ENCODE assay signal across 20 cellular contexts in the genomic region with DNA sequence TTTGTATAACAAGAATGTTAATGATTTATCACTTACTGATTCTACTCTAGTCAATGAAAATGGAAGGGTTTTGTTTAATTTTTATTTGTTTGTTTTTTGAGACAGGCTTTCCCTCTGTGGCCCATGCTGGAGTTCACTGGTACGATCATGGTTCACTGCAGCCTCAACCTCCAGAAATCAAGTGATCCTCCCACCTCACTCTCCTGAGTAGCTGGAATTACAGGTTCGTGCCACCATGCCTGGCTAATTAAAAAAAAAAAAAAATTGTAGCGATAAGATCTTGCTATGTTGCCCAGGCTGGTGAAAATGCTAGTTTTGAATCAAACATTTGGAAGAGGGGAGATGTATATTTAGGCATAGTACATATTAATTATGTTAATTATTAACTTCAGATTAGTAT.
DNase-seq lines count a peak whose midpoint lies in the region; ATAC-seq, FAIRE-seq and TF ChIP-seq lines count a peak whose summit lies in the region.
"Had no signal": no experiment of that assay in that cellular context is flagged by ENCODE, and none has a peak within 500 bp of the region (broad histone marks: within the 10 kb centered on the region; RNA-seq: fewer than 3 reads in every experiment).

No MANE protein-coding gene starts in this region.

- TF ChIP-seq POLR2A in right lobe of liver (IDR thresholded peaks at IDR 0.05) = no peak
- TF ChIP-seq POLR2A in HepG2 (IDR thresholded peaks at IDR 0.05; ENCODE audit: insufficient read depth in 1 of 2, low read depth in 2 of 2, low read length in 2 of 2) = no peak

- TF ChIP-seq EP300 in HepG2 (IDR thresholded peaks at IDR 0.05; ENCODE audit: low read depth in 2 of 2, low read length in 2 of 2) (no peak), HepG2 (CRISPR knock-in tag; IDR thresholded peaks at IDR 0.05; ENCODE audit: borderline replicate concordance) (no peak)

- DNase-seq in right lobe of liver (no peak), HepG2 (ENCODE audit: low spot score) (no peak), endothelial cell (ENCODE audit: low spot score) (no peak), NCI-H1694 (lab: John Stamatoyannopoulos, UW) (no peak), PC-3 (no peak), cortex of kidney (lab: John Stamatoyannopoulos, UW) (no peak)
- DNase-seq: CD8-positive, alpha-beta T cell; DMS 273 treated with DMSO at 0.1 percent for 48 hours; DMS79; GDM1; GOT3; H7; HFFc6; IMR-90 had no signal

- peak overlapping the region; percentile 1 for H3K27ac Mint-ChIP-seq in endothelial cell (ENCODE audit: unreplicated experiment)
- H3K27ac Mint-ChIP-seq in nephron = peak overlapping the region; percentile 76 to 94 (median 86)
- H3K27ac Mint-ChIP-seq: B cell; CD8-positive, alpha-beta T cell; HFFc6 had no signal

- no peak for TF ChIP-seq CTCF in right lobe of liver (IDR thresholded peaks at IDR 0.05)
- no peak for TF ChIP-seq CTCF in HepG2 (CRISPR knock-in tag; IDR thresholded peaks at IDR 0.05)
- TF ChIP-seq CTCF in endothelial cell (IDR thresholded peaks at IDR 0.05; ENCODE audit: unreplicated experiment) = no peak
- TF ChIP-seq CTCF in nephron (IDR thresholded peaks at IDR 0.05; ENCODE audit: unreplicated experiment in 3 of 3) = no peak
- TF ChIP-seq CTCF in PC-3 (conservative IDR thresholded peaks at IDR 0.05; ENCODE audit: low read depth, low read length) = no peak

- H3K4me2 ChIP-seq in HepG2 (ENCODE audit: low read depth, low read length) (no peak overlapping the region), PC-3 (ENCODE audit: low read length) (no peak overlapping the region)
- H3K4me2 ChIP-seq: BLaER1 treated with 17β-estradiol and CSF1 and Interleukin-3, amounts not matched to agents 10 nM and 100 nM had no signal

- peaks cover 0 to 5% (median 0%) of the 10 kb centered on the region in 4 donors for H3K4me1 ChIP-seq in right lobe of liver
- no peaks in the 10 kb centered on the region for H3K4me1 ChIP-seq in HepG2 (ENCODE audit: insufficient read depth, low read length)
- no peaks in the 10 kb centered on the region for H3K4me1 ChIP-seq in PC-3 (ENCODE audit: insufficient read depth, low read length)

- no peaks in the 10 kb centered on the region for H3K9me2 ChIP-seq in PC-3 (replicated peaks; ENCODE audit: low read length)

- intact Hi-C loops in right lobe of liver (cut with DNase I) (no loop called here), HepG2 (cut with micrococcal nuclease; ENCODE audit: unreplicated experiment) (loop anchor here (10.0 kb wide), 1 partner anchor 770 kb away; no protein-coding TSS in a partner anchor), PC-3 (cut with micrococcal nuclease) (no loop called here)

- H3K4me3 ChIP-seq in right lobe of liver = no peak overlapping the region
- no peak overlapping the region for H3K4me3 ChIP-seq in HepG2 (replicated peaks in 1 of 3; ENCODE audit: insufficient read depth in 1 of 3, low read depth in 2 of 3, low read length in 3 of 3)
- no peak overlapping the region for H3K4me3 ChIP-seq in PC-3 (ENCODE audit: low read length)
- H3K4me3 ChIP-seq: BLaER1 treated with 17β-estradiol and CSF1 and Interleukin-3, amounts not matched to agents 10 nM and 100 nM had no signal

- ATAC-seq in right lobe of liver (peak in 3 of 4 donors; percentile 31 to 50 (median 43)), HepG2 (no peak), PC-3 (no peak)
- ATAC-seq: CD8-positive, alpha-beta T cell; HCT116 had no signal

- CTCF ChIA-PET in HepG2 (lab: Yijun Ruan, JAX; ENCODE audit: low intra/inter-chr PET ratio, low total read pairs) (no interaction called here), PC-3 (lab: Charles Lee) (no interaction called here)

- BruUV-seq in HepG2 (replicated peaks; lab: Mats Ljungman, UMichigan) (no TSS peak), PC-3 (replicated peaks; lab: Mats Ljungman, UMichigan) (no TSS peak)

- H4K20me1 ChIP-seq in HepG2 (ENCODE audit: insufficient read depth, low read length) (no peaks in the 10 kb centered on the region), PC-3 (ENCODE audit: low read length) (no peaks in the 10 kb centered on the region)
- H4K20me1 ChIP-seq: BLaER1 treated with 17β-estradiol and CSF1 and Interleukin-3, amounts not matched to agents 10 nM and 100 nM had no signal

- no peaks in the 10 kb centered on the region for H3F3A ChIP-seq in PC-3 (ENCODE audit: low read length, unreplicated experiment)

- no peak overlapping the region for H3K27ac ChIP-seq in right lobe of liver
- no peak overlapping the region for H3K27ac ChIP-seq in HepG2 (ENCODE audit: extremely low read length, insufficient read depth, low read length)
- H3K27ac ChIP-seq in PC-3 (ENCODE audit: low read length) = no peak overlapping the region
- H3K27ac ChIP-seq: BLaER1 treated with 17β-estradiol and CSF1 and Interleukin-3, amounts not matched to agents 10 nM and 100 nM; HL-60 had no signal

- no peak for FAIRE-seq in HepG2 (lab: Jason Lieb, UNC)
- FAIRE-seq: GM12892 had no signal

- H3K36me3 ChIP-seq in right lobe of liver (no peaks in the 10 kb centered on the region), HepG2 (replicated peaks in 1 of 2; ENCODE audit: control insufficient read depth in 1 of 2, insufficient read depth in 2 of 2, low read length in 2 of 2) (no peaks in the 10 kb centered on the region), PC-3 (ENCODE audit: low read depth, low read length) (no peaks in the 10 kb centered on the region; the same call in 1 of the 2 replicates)
- H3K36me3 ChIP-seq: BLaER1 treated with 17β-estradiol and CSF1 and Interleukin-3, amounts not matched to agents 10 nM and 100 nM had no signal

- H3K27me3 Mint-ChIP-seq in endothelial cell (ENCODE audit: unreplicated experiment) = peaks cover 4% of the 10 kb centered on the region
- no peaks in the 10 kb centered on the region for H3K27me3 Mint-ChIP-seq in nephron (ENCODE audit: low read depth)
- H3K27me3 Mint-ChIP-seq: B cell had no signal

- no peak for TF ChIP-seq RAD21 in HepG2 (CRISPR knock-in tag; IDR thresholded peaks at IDR 0.05)

- no peak overlapping the region for H2AFZ ChIP-seq in HepG2 (ENCODE audit: low read length)
- H2AFZ ChIP-seq in PC-3 (ENCODE audit: low read length) = no peak overlapping the region

- H3K36me3 Mint-ChIP-seq in endothelial cell (ENCODE audit: low read depth, unreplicated experiment) (peaks cover 17% of the 10 kb centered on the region), nephron (ENCODE audit: low read depth) (peaks cover 37% of the 10 kb centered on the region)
- H3K36me3 Mint-ChIP-seq: CD8-positive, alpha-beta T cell had no signal

- H3K9me3 Mint-ChIP-seq in endothelial cell (ENCODE audit: unreplicated experiment) (no peaks in the 10 kb centered on the region), nephron (no peaks in the 10 kb centered on the region)
- H3K9me3 Mint-ChIP-seq: CD8-positive, alpha-beta T cell; HFFc6 had no signal

- H3K4me1 Mint-ChIP-seq in endothelial cell (ENCODE audit: unreplicated experiment) = peaks cover 29% of the 10 kb centered on the region
- H3K4me1 Mint-ChIP-seq in nephron = peaks cover 60% of the 10 kb centered on the region
- H3K4me1 Mint-ChIP-seq: B cell had no signal

- no peak overlapping the region for H3K9ac ChIP-seq in HepG2 (ENCODE audit: insufficient read depth, low read depth, low read length)
- H3K9ac ChIP-seq in PC-3 (ENCODE audit: low read length) = no peak overlapping the region
- H3K9ac ChIP-seq: BLaER1 treated with 17β-estradiol and CSF1 and Interleukin-3, amounts not matched to agents 10 nM and 100 nM had no signal

- H3K9me3 ChIP-seq in right lobe of liver (no peaks in the 10 kb centered on the region), HepG2 (ENCODE audit: low read length) (no peaks in the 10 kb centered on the region), PC-3 (ENCODE audit: low read length) (no peaks in the 10 kb centered on the region)
- H3K9me3 ChIP-seq: BLaER1 treated with 17β-estradiol and CSF1 and Interleukin-3, amounts not matched to agents 10 nM and 100 nM had no signal

- H3K4me3 Mint-ChIP-seq in endothelial cell (ENCODE audit: unreplicated experiment) = no peak overlapping the region
- no peak overlapping the region for H3K4me3 Mint-ChIP-seq in nephron
- H3K4me3 Mint-ChIP-seq: B cell; CD8-positive, alpha-beta T cell; HFFc6 had no signal

- 67% methylated on average over 3 of the region's 3 CpGs for WGBS in right lobe of liver (ENCODE audit: insufficient coverage, low coverage, low lambda C conversion rate, missing lambda C conversion rate)
- WGBS in HepG2 (ENCODE audit: low lambda C conversion rate) = 67% methylated on average over 3 of the region's 3 CpGs

- H3K79me2 ChIP-seq in HepG2 (ENCODE audit: insufficient read depth, low read length) (no peaks in the 10 kb centered on the region), PC-3 (ENCODE audit: low read length) (no peaks in the 10 kb centered on the region)

- in situ Hi-C loops in HepG2 (cut with HindIII; ENCODE audit: extremely low pct_ligation_motif_present, low pct_unique_long_range_greater_than_20kb) = loop anchor here (10.0 kb wide), 1 partner anchor 220 kb away; no protein-coding TSS in a partner anchor

- H3K27me3 ChIP-seq in right lobe of liver = no peaks in the 10 kb centered on the region
- no peaks in the 10 kb centered on the region for H3K27me3 ChIP-seq in HepG2 (ENCODE audit: control insufficient read depth in 1 of 2, insufficient read depth in 2 of 2, low read length in 2 of 2)
- no peaks in the 10 kb centered on the region for H3K27me3 ChIP-seq in PC-3 (ENCODE audit: low read length)
- H3K27me3 ChIP-seq: BLaER1 treated with 17β-estradiol and CSF1 and Interleukin-3, amounts not matched to agents 10 nM and 100 nM had no signal

- POLR2A ChIA-PET in HepG2 (lab: Yijun Ruan, JAX) (no interaction called here), PC-3 (lab: Charles Lee; ENCODE audit: unreplicated experiment) (no interaction called here)

TF ChIP-seq in HepG2, 621 proteins besides CTCF, POLR2A, EP300 and RAD21 (continues in another document):
- TF ChIP-seq ISL2 (CRISPR knock-in tag; IDR thresholded peaks at IDR 0.05) (no peak), ZNF251 (CRISPR knock-in tag; IDR thresholded peaks at IDR 0.05) (no peak), JUNB (CRISPR knock-in tag; IDR thresholded peaks at IDR 0.05; ENCODE audit: borderline replicate concordance) (no peak)
- TF ChIP-seq, protein P1, sequence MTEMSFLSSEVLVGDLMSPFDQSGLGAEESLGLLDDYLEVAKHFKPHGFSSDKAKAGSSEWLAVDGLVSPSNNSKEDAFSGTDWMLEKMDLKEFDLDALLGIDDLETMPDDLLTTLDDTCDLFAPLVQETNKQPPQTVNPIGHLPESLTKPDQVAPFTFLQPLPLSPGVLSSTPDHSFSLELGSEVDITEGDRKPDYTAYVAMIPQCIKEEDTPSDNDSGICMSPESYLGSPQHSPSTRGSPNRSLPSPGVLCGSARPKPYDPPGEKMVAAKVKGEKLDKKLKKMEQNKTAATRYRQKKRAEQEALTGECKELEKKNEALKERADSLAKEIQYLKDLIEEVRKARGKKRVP (CRISPR knock-in tag; IDR thresholded peaks at IDR 0.05) = no peak

Comparison
In these comparisons a context has a peak if more than half of its experiments do, and no peak if none do; other contexts are left out.
1. ATAC-seq: peak in right lobe of liver (3 of 4); none in HepG2 (single experiment) and PC-3 (single experiment).